In the genomic region with DNA sequence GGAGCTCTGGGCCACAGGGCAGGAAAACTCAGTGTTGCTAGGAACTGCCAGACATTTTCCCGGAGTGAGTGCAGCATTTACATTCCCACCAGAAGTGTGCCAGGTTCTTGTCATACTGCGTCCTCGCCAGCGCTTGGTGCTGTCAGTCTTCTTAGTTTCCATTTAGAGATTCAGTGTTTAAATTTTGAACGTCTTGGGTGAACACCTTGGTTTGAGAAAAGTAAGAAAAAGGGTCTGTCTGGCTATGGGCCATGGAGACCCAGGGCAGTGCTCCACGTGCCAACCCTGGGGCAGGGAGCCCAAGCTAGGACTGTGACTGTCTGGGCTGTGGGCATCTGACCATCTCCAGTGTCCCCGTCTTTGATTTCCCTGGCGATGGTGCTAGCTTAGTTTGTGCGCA, we compare ENCODE assay signal across 19 cellular contexts.
"Had no signal": no experiment of that assay in that cellular context is flagged by ENCODE, and none has a peak within 500 bp of the region (broad histone marks: within the 10 kb centered on the region; RNA-seq: fewer than 3 reads in every experiment).

No MANE protein-coding gene starts in this region.

- H3K36me3 ChIP-seq: left ventricle myocardium inferior, prostate gland, right atrium auricular region, vagina, WERI-Rb-1 had no signal

- H3K79me2 ChIP-seq: hepatocyte had no signal

- H3K4me2 ChIP-seq: hepatocyte had no signal

- H3K4me3 Mint-ChIP-seq: brain; memory B cell; stimulated activated memory B cell treated with anti-CD40 and anti-IgM and Interleukin-4, amounts not matched to agents 10 μg/mL and 1 μg/mL and 100 μg/mL, for 72 hours had no signal

- H3K4me3 ChIP-seq: hepatocyte, left ventricle myocardium inferior, prostate gland, right atrium auricular region, stomach, vagina had no signal

- H3K9me3 Mint-ChIP-seq: activated naive CD4-positive, alpha-beta T cell treated with anti-CD3 and anti-CD28 coated beads, Interleukin-2, amount 50 U/mL, for 72 hours; memory B cell; stimulated activated memory B cell treated with anti-CD40 and anti-IgM and Interleukin-4, amounts not matched to agents 10 μg/mL and 1 μg/mL and 100 μg/mL, for 72 hours had no signal

- H3K27ac ChIP-seq: foreskin keratinocyte, hepatocyte, left ventricle myocardium inferior, prostate gland, right atrium auricular region, stomach, vagina, WERI-Rb-1 had no signal

- H3K9me3 ChIP-seq: left ventricle myocardium inferior, prostate gland, right atrium auricular region, stomach, vagina had no signal

- ATAC-seq: activated naive CD4-positive, alpha-beta T cell treated with anti-CD3 and anti-CD28 coated beads, Interleukin-2, amount 50 U/mL, for 72 hours; foreskin keratinocyte had no signal

- DNase-seq: caudate nucleus; dermis blood vessel endothelial cell; effector CD8-positive, alpha-beta T cell; foreskin keratinocyte; glutamatergic neuron; left ventricle myocardium inferior; stimulated activated CD4-positive, alpha-beta T cell treated with anti-CD3 and anti-CD28 coated beads, Interleukin-2, amount 100 ng/mL, for 24 hours; stomach; T-helper 1 cell; trophoblast cell; WERI-Rb-1 had no signal

- H3K4me1 Mint-ChIP-seq: brain; memory B cell; stimulated activated memory B cell treated with anti-CD40 and anti-IgM and Interleukin-4, amounts not matched to agents 10 μg/mL and 1 μg/mL and 100 μg/mL, for 72 hours had no signal

- H3K4me1 ChIP-seq: foreskin keratinocyte, prostate gland, right atrium auricular region, vagina had no signal

- H3K36me3 Mint-ChIP-seq: activated naive CD4-positive, alpha-beta T cell treated with anti-CD3 and anti-CD28 coated beads, Interleukin-2, amount 50 U/mL, for 72 hours had no signal

- H3K27ac Mint-ChIP-seq: activated naive CD4-positive, alpha-beta T cell treated with anti-CD3 and anti-CD28 coated beads, Interleukin-2, amount 50 U/mL, for 72 hours; memory B cell; stimulated activated memory B cell treated with anti-CD40 and anti-IgM and Interleukin-4, amounts not matched to agents 10 μg/mL and 1 μg/mL and 100 μg/mL, for 72 hours had no signal

- H3K27me3 ChIP-seq: foreskin keratinocyte, hepatocyte, right atrium auricular region, stomach, vagina had no signal

- H2AFZ ChIP-seq: hepatocyte had no signal

- H3K27me3 Mint-ChIP-seq: brain; memory B cell; stimulated activated memory B cell treated with anti-CD40 and anti-IgM and Interleukin-4, amounts not matched to agents 10 μg/mL and 1 μg/mL and 100 μg/mL, for 72 hours had no signal
